In the genomic region with DNA sequence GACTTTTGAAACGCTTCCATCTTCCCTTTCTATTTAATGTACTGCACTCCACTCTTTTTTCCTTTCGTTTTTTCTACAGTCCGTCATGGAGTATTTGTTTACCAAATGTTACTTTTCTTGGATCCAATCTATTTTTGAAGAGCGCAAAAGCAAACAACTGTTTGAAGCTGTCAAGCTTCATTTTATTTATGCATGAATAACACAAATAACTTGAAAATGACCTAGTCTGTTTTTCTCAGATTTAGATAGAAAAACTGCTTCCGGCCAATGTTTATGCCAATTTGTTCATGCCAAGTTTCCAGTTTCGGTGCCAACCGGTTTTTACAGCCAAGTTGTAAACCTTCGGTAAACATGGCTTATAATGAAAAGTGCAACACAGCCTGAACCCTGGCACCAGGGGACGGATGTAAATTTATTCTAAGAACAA, we compare ENCODE assay signal across 9 cellular contexts.
A peak's percentile ranks its signal among the peaks of the same experiment; 100 is the strongest.
DNase-seq lines count a peak whose midpoint lies in the region; ATAC-seq and TF ChIP-seq lines count a peak whose summit lies in the region.
"Had no signal": no experiment of that assay in that cellular context is flagged by ENCODE, and none has a peak within 500 bp of the region (broad histone marks: within the 10 kb centered on the region; RNA-seq: fewer than 3 reads in every experiment).

No MANE protein-coding gene starts in this region.

- TF ChIP-seq CTCF in osteocyte (IDR thresholded peaks at IDR 0.05), result no peak

- peaks cover 6% of the 10 kb centered on the region for H3K36me3 Mint-ChIP-seq in effector memory CD8-positive, alpha-beta T cell (ENCODE audit: insufficient read depth)
- H3K36me3 Mint-ChIP-seq in osteocyte (ENCODE audit: unreplicated experiment), result no peaks in the 10 kb centered on the region

- no peak for ATAC-seq in effector memory CD8-positive, alpha-beta T cell (replicated peaks)
- ATAC-seq in SK-N-SH treated with all-trans-retinoic acid at 6 μM for 48 hours (no peak), GM18511 (IDR thresholded peaks at IDR 0.05; ENCODE audit: unreplicated experiment) (no peak), HG02884 (IDR thresholded peaks at IDR 0.05; ENCODE audit: unreplicated experiment) (no peak)

- H3K27me3 Mint-ChIP-seq in effector memory CD8-positive, alpha-beta T cell, result no peaks in the 10 kb centered on the region
- H3K27me3 Mint-ChIP-seq in osteocyte (ENCODE audit: unreplicated experiment), result no peaks in the 10 kb centered on the region

- no peaks in the 10 kb centered on the region for H3K9me3 Mint-ChIP-seq in effector memory CD8-positive, alpha-beta T cell
- H3K9me3 Mint-ChIP-seq in osteocyte (ENCODE audit: unreplicated experiment), result no peaks in the 10 kb centered on the region

- H3K4me1 Mint-ChIP-seq in effector memory CD8-positive, alpha-beta T cell (ENCODE audit: low read depth in 2 of 2), result peaks cover 35 to 41% of the 10 kb centered on the region in 2 donors
- peaks cover 19% of the 10 kb centered on the region for H3K4me1 Mint-ChIP-seq in osteocyte (ENCODE audit: unreplicated experiment)

- H3K27ac Mint-ChIP-seq in effector memory CD8-positive, alpha-beta T cell, result peak overlapping the region; percentile 96 to 98
- peak overlapping the region; percentile 89 for H3K27ac Mint-ChIP-seq in osteocyte (ENCODE audit: unreplicated experiment)

- DNase-seq in DMS53 (lab: John Stamatoyannopoulos, UW), result peak; percentile 87
- peak; percentile 59 for DNase-seq in NCI-H748 (lab: John Stamatoyannopoulos, UW; ENCODE audit: unreplicated experiment)
- no peak for DNase-seq in effector memory CD8-positive, alpha-beta T cell
- DNase-seq in osteocyte (ENCODE audit: extremely low spot score, unreplicated experiment), result no peak
- no peak for DNase-seq in NCI-H1417 (lab: John Stamatoyannopoulos, UW)
- DNase-seq: midbrain had no signal

- H3K4me3 Mint-ChIP-seq in effector memory CD8-positive, alpha-beta T cell, result peak overlapping the region; percentile 74 to 78
- no peak overlapping the region for H3K4me3 Mint-ChIP-seq in osteocyte (ENCODE audit: unreplicated experiment)

TF ChIP-seq in SK-N-SH treated with all-trans-retinoic acid at 6 μM for 48 hours, 23 proteins besides CTCF, POLR2A, EP300 and RAD21:
- TF ChIP-seq ZNF8 (CRISPR knock-in tag; IDR thresholded peaks at IDR 0.05), result no peak
- TF ChIP-seq ZC3H10 (CRISPR knock-in tag; IDR thresholded peaks at IDR 0.05), result no peak
- TF ChIP-seq ESRRG (CRISPR knock-in tag; IDR thresholded peaks at IDR 0.05), result no peak
- no peak for TF ChIP-seq CSDC2 (CRISPR knock-in tag; IDR thresholded peaks at IDR 0.05)
- TF ChIP-seq ZFP3 (CRISPR knock-in tag; IDR thresholded peaks at IDR 0.05), result no peak
- TF ChIP-seq GLIS3 (CRISPR knock-in tag; IDR thresholded peaks at IDR 0.05), result no peak
- TF ChIP-seq, protein P1, sequence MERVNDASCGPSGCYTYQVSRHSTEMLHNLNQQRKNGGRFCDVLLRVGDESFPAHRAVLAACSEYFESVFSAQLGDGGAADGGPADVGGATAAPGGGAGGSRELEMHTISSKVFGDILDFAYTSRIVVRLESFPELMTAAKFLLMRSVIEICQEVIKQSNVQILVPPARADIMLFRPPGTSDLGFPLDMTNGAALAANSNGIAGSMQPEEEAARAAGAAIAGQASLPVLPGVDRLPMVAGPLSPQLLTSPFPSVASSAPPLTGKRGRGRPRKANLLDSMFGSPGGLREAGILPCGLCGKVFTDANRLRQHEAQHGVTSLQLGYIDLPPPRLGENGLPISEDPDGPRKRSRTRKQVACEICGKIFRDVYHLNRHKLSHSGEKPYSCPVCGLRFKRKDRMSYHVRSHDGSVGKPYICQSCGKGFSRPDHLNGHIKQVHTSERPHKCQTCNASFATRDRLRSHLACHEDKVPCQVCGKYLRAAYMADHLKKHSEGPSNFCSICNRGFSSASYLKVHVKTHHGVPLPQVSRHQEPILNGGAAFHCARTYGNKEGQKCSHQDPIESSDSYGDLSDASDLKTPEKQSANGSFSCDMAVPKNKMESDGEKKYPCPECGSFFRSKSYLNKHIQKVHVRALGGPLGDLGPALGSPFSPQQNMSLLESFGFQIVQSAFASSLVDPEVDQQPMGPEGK (CRISPR knock-in tag; IDR thresholded peaks at IDR 0.05; ENCODE audit: borderline replicate concordance), result no peak
- TF ChIP-seq, protein P2, sequence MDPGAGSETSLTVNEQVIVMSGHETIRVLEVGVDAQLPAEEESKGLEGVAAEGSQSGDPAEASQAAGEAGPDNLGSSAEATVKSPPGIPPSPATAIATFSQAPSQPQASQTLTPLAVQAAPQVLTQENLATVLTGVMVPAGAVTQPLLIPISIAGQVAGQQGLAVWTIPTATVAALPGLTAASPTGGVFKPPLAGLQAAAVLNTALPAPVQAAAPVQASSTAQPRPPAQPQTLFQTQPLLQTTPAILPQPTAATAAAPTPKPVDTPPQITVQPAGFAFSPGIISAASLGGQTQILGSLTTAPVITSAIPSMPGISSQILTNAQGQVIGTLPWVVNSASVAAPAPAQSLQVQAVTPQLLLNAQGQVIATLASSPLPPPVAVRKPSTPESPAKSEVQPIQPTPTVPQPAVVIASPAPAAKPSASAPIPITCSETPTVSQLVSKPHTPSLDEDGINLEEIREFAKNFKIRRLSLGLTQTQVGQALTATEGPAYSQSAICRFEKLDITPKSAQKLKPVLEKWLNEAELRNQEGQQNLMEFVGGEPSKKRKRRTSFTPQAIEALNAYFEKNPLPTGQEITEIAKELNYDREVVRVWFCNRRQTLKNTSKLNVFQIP (CRISPR knock-in tag; IDR thresholded peaks at IDR 0.05; ENCODE audit: borderline replicate concordance, low read depth), result no peak
- TF ChIP-seq OSR1 (CRISPR knock-in tag; IDR thresholded peaks at IDR 0.05), result no peak
- TF ChIP-seq RARB (CRISPR knock-in tag; IDR thresholded peaks at IDR 0.05), result no peak
- no peak for TF ChIP-seq ARNTL (CRISPR knock-in tag; IDR thresholded peaks at IDR 0.05; ENCODE audit: borderline replicate concordance, low read depth)

Comparison
In these comparisons a context has a peak if more than half of its experiments do, and no peak if none do; other contexts are left out.
1. DNase-seq: peak in DMS53 (single experiment) and NCI-H748 (single experiment); none in effector memory CD8-positive, alpha-beta T cell (0 of 3), osteocyte (single experiment) and NCI-H1417 (0 of 3).